In the genomic region with DNA sequence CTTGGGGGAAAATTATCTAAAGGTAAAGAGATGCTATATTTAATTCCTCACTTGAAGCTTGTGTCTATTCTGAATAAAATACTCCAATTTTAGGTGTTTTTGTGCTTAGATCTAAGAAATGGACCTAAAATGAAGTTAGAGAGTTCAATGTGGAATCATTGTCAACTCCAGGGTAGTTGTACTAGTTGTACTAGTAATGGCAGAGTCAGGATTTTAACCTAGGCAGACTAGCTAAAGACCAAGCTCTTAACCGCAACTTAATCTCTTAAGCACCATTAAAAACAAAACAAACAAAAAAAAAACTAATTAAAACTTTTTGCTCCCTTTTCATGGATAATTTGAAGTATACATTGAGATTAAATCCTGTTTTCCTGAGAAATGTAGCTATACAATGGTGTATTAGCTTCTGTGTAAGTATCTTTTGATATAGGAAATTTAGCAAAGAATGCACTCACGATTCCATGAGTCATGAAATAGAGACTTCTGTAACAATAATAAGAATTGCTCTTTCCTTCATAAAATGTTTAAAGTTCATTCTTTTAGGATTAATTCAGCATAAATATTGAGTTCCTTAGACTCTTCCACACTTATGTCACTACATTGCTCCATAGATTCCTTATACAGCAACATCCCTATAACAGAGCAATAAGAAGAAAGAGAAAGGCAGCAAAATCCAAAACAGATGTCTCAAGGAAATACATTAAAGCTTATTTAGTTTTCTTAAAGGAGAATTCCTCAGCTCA, we compare ENCODE assay signal across 2 cellular contexts.
TF ChIP-seq lines count a peak whose summit lies in the region.

No MANE protein-coding gene starts in this region.

TF ChIP-seq in SK-N-SH treated with all-trans-retinoic acid at 6 μM for 48 hours, 23 proteins besides CTCF, POLR2A, EP300 and RAD21:
- TF ChIP-seq RARB (CRISPR knock-in tag; IDR thresholded peaks at IDR 0.05): no peak
- TF ChIP-seq ZFP3 (CRISPR knock-in tag; IDR thresholded peaks at IDR 0.05): no peak
TF ChIP-seq in SK-N-SH treated with all-trans-retinoic acid at 6 μM for 48 hours: peak in this region for 0.

TF ChIP-seq in SK-N-SH, 30 proteins besides CTCF, POLR2A, EP300 and RAD21:
- TF ChIP-seq ZBTB33 (IDR thresholded peaks at IDR 0.05; ENCODE audit: borderline replicate concordance, low read depth) (no peak), GATA2 (CRISPR knock-in tag; IDR thresholded peaks at IDR 0.05) (no peak), FOXJ3 (CRISPR knock-in tag; IDR thresholded peaks at IDR 0.05) (no peak), TCF12 (IDR thresholded peaks at IDR 0.05) (no peak), FOXM1 (IDR thresholded peaks at IDR 0.05; ENCODE audit: low read depth) (no peak), SIN3A (IDR thresholded peaks at IDR 0.05; ENCODE audit: borderline replicate concordance, low read depth, low read length) (no peak), RFX5 (IDR thresholded peaks at IDR 0.05; ENCODE audit: low read length) (no peak), POLR2AphosphoS5 (IDR thresholded peaks at IDR 0.05; ENCODE audit: low read depth, low read length) (no peak), RXRA (IDR thresholded peaks at IDR 0.05; ENCODE audit: borderline replicate concordance, low read depth) (no peak)
- TF ChIP-seq, protein P1, sequence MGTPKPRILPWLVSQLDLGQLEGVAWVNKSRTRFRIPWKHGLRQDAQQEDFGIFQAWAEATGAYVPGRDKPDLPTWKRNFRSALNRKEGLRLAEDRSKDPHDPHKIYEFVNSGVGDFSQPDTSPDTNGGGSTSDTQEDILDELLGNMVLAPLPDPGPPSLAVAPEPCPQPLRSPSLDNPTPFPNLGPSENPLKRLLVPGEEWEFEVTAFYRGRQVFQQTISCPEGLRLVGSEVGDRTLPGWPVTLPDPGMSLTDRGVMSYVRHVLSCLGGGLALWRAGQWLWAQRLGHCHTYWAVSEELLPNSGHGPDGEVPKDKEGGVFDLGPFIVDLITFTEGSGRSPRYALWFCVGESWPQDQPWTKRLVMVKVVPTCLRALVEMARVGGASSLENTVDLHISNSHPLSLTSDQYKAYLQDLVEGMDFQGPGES (IDR thresholded peaks at IDR 0.05; ENCODE audit: low read depth, low read length): no peak
